ENCODE assay signal across 37 cellular contexts in genomic region chr18:44949967-44950366, GRCh38.
"Had no signal": no experiment of that assay in that cellular context is flagged by ENCODE, and none has a peak within 500 bp of the region (broad histone marks: within the 10 kb centered on the region; RNA-seq: fewer than 3 reads in every experiment).

No MANE protein-coding gene starts in this region.

- H3K27ac ChIP-seq: adrenal gland, body of pancreas, coronary artery, dorsolateral prefrontal cortex, esophagus squamous epithelium, gastroesophageal sphincter, WERI-Rb-1 had no signal

- H3K27me3 Mint-ChIP-seq: activated B cell treated with CpG ODN at 0.5 μM for 24 hours; activated CD4-positive, alpha-beta memory T cell treated with anti-CD3 and anti-CD28 coated beads for 36 hours; activated CD4-positive, alpha-beta T cell treated with anti-CD3 and anti-CD28 coated beads, Interleukin-2, amount 10 ng/mL, durations not matched to agents 24 days and 14 days; activated CD8-positive, alpha-beta memory T cell treated with anti-CD3 and anti-CD28 coated beads, Interleukin-2, amount 10 ng/mL, durations not matched to agents 7 days and 5 days; activated naive CD4-positive, alpha-beta T cell treated with anti-CD3 and anti-CD28 coated beads, Interleukin-2, amount 50 U/mL, for 24 hours; activated naive CD8-positive, alpha-beta T cell treated with anti-CD3 and anti-CD28 coated beads for 36 hours; activated naive CD8-positive, alpha-beta T cell treated with anti-CD3 and anti-CD28 coated beads, Interleukin-2, amount 50 U/mL, for 24 hours; dendritic cell treated with granulocyte-macrophage colony-stimulating factor and Interleukin-4, amounts not matched to agents 40 ng/mL and 50 ng/mL, for 4 days; T-helper 17 cell had no signal

- H3K4me1 Mint-ChIP-seq: activated CD4-positive, alpha-beta T cell treated with anti-CD3 and anti-CD28 coated beads, Interleukin-2, amount 10 ng/mL, durations not matched to agents 24 days and 14 days; activated CD8-positive, alpha-beta memory T cell treated with anti-CD3 and anti-CD28 coated beads, Interleukin-2, amount 10 ng/mL, durations not matched to agents 7 days and 5 days; activated naive CD4-positive, alpha-beta T cell treated with anti-CD3 and anti-CD28 coated beads, Interleukin-2, amount 50 U/mL, for 24 hours; activated naive CD8-positive, alpha-beta T cell treated with anti-CD3 and anti-CD28 coated beads for 36 hours; activated naive CD8-positive, alpha-beta T cell treated with anti-CD3 and anti-CD28 coated beads, Interleukin-2, amount 50 U/mL, for 24 hours; T-helper 17 cell had no signal

- H3K36me3 ChIP-seq: adrenal gland, WERI-Rb-1 had no signal

- H3K9me3 Mint-ChIP-seq: activated B cell treated with CpG ODN at 0.5 μM for 24 hours; activated CD4-positive, alpha-beta memory T cell treated with anti-CD3 and anti-CD28 coated beads for 36 hours; activated CD4-positive, alpha-beta T cell treated with anti-CD3 and anti-CD28 coated beads, Interleukin-2, amount 10 ng/mL, durations not matched to agents 24 days and 14 days; activated naive CD4-positive, alpha-beta T cell treated with anti-CD3 and anti-CD28 coated beads for 36 hours; activated naive CD4-positive, alpha-beta T cell treated with anti-CD3 and anti-CD28 coated beads, Interleukin-2, amount 50 U/mL, for 24 hours; activated naive CD8-positive, alpha-beta T cell treated with anti-CD3 and anti-CD28 coated beads for 36 hours; activated naive CD8-positive, alpha-beta T cell treated with anti-CD3 and anti-CD28 coated beads, Interleukin-2, amount 50 U/mL, for 24 hours; activated T-helper 1 cell treated with anti-CD3 and anti-CD28 coated beads, Interleukin-12 subunit alpha, Interleukin-12 subunit beta, Interleukin-2, Interleukin-4 antibody, amounts not matched to agents 30 ng/mL and 10 ng/mL and 1 ng/mL, durations not matched to agents 14 hours and 24 hours and 36 hours; dendritic cell treated with granulocyte-macrophage colony-stimulating factor and Interleukin-4, amounts not matched to agents 40 ng/mL and 50 ng/mL, for 4 days; endodermal cell; T-helper 2 cell treated with Interferon-gamma antibody and Interleukin-4, amounts not matched to agents 5 μg/mL and 100 μg/mL, for 36 hours had no signal

- H3K4me3 ChIP-seq: adrenal gland, body of pancreas, coronary artery, dorsolateral prefrontal cortex, esophagus squamous epithelium, gastroesophageal sphincter had no signal

- H3K27me3 ChIP-seq: adrenal gland, body of pancreas, dorsolateral prefrontal cortex, esophagus squamous epithelium, gastroesophageal sphincter had no signal

- H3K9me3 ChIP-seq: adrenal gland, body of pancreas, esophagus squamous epithelium, gastroesophageal sphincter had no signal

- DNase-seq: activated B cell treated with CpG ODN at 0.5 μM for 24 hours; activated CD4-positive, alpha-beta memory T cell treated with anti-CD3 and anti-CD28 coated beads for 36 hours; activated CD4-positive, alpha-beta T cell treated with anti-CD3 and anti-CD28 coated beads, Interleukin-2, amount 10 ng/mL, durations not matched to agents 24 days and 14 days; activated CD8-positive, alpha-beta memory T cell treated with anti-CD3 and anti-CD28 coated beads, Interleukin-2, amount 10 ng/mL, durations not matched to agents 7 days and 5 days; activated CD8-positive, alpha-beta memory T cell treated with anti-CD3 and anti-CD28 coated beads, Interleukin-2, amount 50 U/mL, for 4 hours; activated CD8-positive, alpha-beta T cell treated with anti-CD3 and anti-CD28 coated beads, Interleukin-2, amount 10 ng/mL, durations not matched to agents 7 days and 5 days; activated effector memory CD4-positive, alpha-beta T cell treated with anti-CD3 and anti-CD28 coated beads, Interleukin-2, amount 50 U/mL, for 16 hours; activated naive CD4-positive, alpha-beta T cell treated with anti-CD3 and anti-CD28 coated beads for 36 hours; activated naive CD8-positive, alpha-beta T cell treated with anti-CD3 and anti-CD28 coated beads for 36 hours; activated naive CD8-positive, alpha-beta T cell treated with anti-CD3 and anti-CD28 coated beads, Interleukin-2, amount 50 U/mL, for 24 hours; activated T-cell treated with anti-CD3 and anti-CD28 coated beads, Interleukin-2, amount 50 U/mL, for 1 hour; activated T-cell treated with anti-CD3 and anti-CD28 coated beads, Interleukin-2, amount 50 U/mL, for 48 hours; adrenal gland; amygdala; aorta; body of pancreas; central memory CD4-positive, alpha-beta T cell; cerebellar nuclear complex; dorsolateral prefrontal cortex; effector memory CD4-positive, alpha-beta T cell; endodermal cell; erythroblast; esophagus squamous epithelium; foreskin melanocyte; SW 1271; T-helper 1 cell; T-helper 17 cell; T1000; WERI-Rb-1 had no signal

- H3K27ac Mint-ChIP-seq: activated B cell treated with CpG ODN at 0.5 μM for 24 hours; activated CD4-positive, alpha-beta memory T cell treated with anti-CD3 and anti-CD28 coated beads for 36 hours; activated CD4-positive, alpha-beta T cell treated with anti-CD3 and anti-CD28 coated beads, Interleukin-2, amount 10 ng/mL, durations not matched to agents 24 days and 14 days; activated CD8-positive, alpha-beta memory T cell treated with anti-CD3 and anti-CD28 coated beads, Interleukin-2, amount 10 ng/mL, durations not matched to agents 7 days and 5 days; activated CD8-positive, alpha-beta T cell treated with anti-CD3 and anti-CD28 coated beads, Interleukin-2, amount 10 ng/mL, durations not matched to agents 7 days and 5 days; activated naive CD4-positive, alpha-beta T cell treated with anti-CD3 and anti-CD28 coated beads for 36 hours; activated naive CD4-positive, alpha-beta T cell treated with anti-CD3 and anti-CD28 coated beads, Interleukin-2, amount 50 U/mL, for 24 hours; activated naive CD8-positive, alpha-beta T cell treated with anti-CD3 and anti-CD28 coated beads for 36 hours; activated naive CD8-positive, alpha-beta T cell treated with anti-CD3 and anti-CD28 coated beads, Interleukin-2, amount 50 U/mL, for 24 hours; activated T-helper 1 cell treated with anti-CD3 and anti-CD28 coated beads, Interleukin-12 subunit alpha, Interleukin-12 subunit beta, Interleukin-2, Interleukin-4 antibody, amounts not matched to agents 30 ng/mL and 10 ng/mL and 1 ng/mL, durations not matched to agents 14 hours and 24 hours and 36 hours; activated T-helper 2 cell treated with anti-CD3 and anti-CD28 coated beads, Interferon-gamma antibody, Interleukin-2, Interleukin-4, amounts not matched to agents 10 μg/mL and 5 μg/mL and 100 μg/mL, durations not matched to agents 14 hours and 24 hours and 36 hours; dendritic cell treated with granulocyte-macrophage colony-stimulating factor and Interleukin-4, amounts not matched to agents 40 ng/mL and 50 ng/mL, for 4 days; endodermal cell; T-helper 17 cell; T-helper 2 cell treated with Interferon-gamma antibody and Interleukin-4, amounts not matched to agents 5 μg/mL and 100 μg/mL, for 36 hours had no signal

- ATAC-seq: activated CD4-positive, CD25-positive, alpha-beta regulatory T cell treated with anti-CD3 and anti-CD28 coated beads, Interleukin-2, amount 50 U/mL, for 24 hours; activated CD8-positive, alpha-beta memory T cell treated with anti-CD3 and anti-CD28 coated beads, Interleukin-2, amount 10 ng/mL, durations not matched to agents 7 days and 5 days; activated CD8-positive, alpha-beta T cell treated with anti-CD3 and anti-CD28 coated beads, Interleukin-2, amount 10 ng/mL, durations not matched to agents 7 days and 5 days; activated naive CD8-positive, alpha-beta T cell treated with anti-CD3 and anti-CD28 coated beads, Interleukin-2, amount 50 U/mL, for 24 hours; body of pancreas; gastroesophageal sphincter; T-helper 17 cell had no signal

- H3K4me1 ChIP-seq: adrenal gland, esophagus squamous epithelium had no signal

- H3K4me3 Mint-ChIP-seq: activated B cell treated with CpG ODN at 0.5 μM for 24 hours; activated CD4-positive, alpha-beta memory T cell treated with anti-CD3 and anti-CD28 coated beads for 36 hours; activated CD4-positive, alpha-beta T cell treated with anti-CD3 and anti-CD28 coated beads, Interleukin-2, amount 10 ng/mL, durations not matched to agents 24 days and 14 days; activated CD8-positive, alpha-beta memory T cell treated with anti-CD3 and anti-CD28 coated beads, Interleukin-2, amount 10 ng/mL, durations not matched to agents 7 days and 5 days; activated CD8-positive, alpha-beta T cell treated with anti-CD3 and anti-CD28 coated beads, Interleukin-2, amount 10 ng/mL, durations not matched to agents 7 days and 5 days; activated naive CD4-positive, alpha-beta T cell treated with anti-CD3 and anti-CD28 coated beads for 36 hours; activated naive CD4-positive, alpha-beta T cell treated with anti-CD3 and anti-CD28 coated beads, Interleukin-2, amount 50 U/mL, for 24 hours; activated naive CD8-positive, alpha-beta T cell treated with anti-CD3 and anti-CD28 coated beads for 36 hours; activated naive CD8-positive, alpha-beta T cell treated with anti-CD3 and anti-CD28 coated beads, Interleukin-2, amount 50 U/mL, for 24 hours; activated T-helper 1 cell treated with anti-CD3 and anti-CD28 coated beads, Interleukin-12 subunit alpha, Interleukin-12 subunit beta, Interleukin-2, Interleukin-4 antibody, amounts not matched to agents 30 ng/mL and 10 ng/mL and 1 ng/mL, durations not matched to agents 14 hours and 24 hours and 36 hours; dendritic cell treated with granulocyte-macrophage colony-stimulating factor and Interleukin-4, amounts not matched to agents 40 ng/mL and 50 ng/mL, for 4 days; endodermal cell; T-helper 17 cell; T-helper 2 cell treated with Interferon-gamma antibody and Interleukin-4, amounts not matched to agents 5 μg/mL and 100 μg/mL, for 36 hours had no signal

- H3K36me3 Mint-ChIP-seq: activated naive CD4-positive, alpha-beta T cell treated with anti-CD3 and anti-CD28 coated beads, Interleukin-2, amount 50 U/mL, for 24 hours; activated naive CD8-positive, alpha-beta T cell treated with anti-CD3 and anti-CD28 coated beads for 36 hours had no signal
